ENCODE assay signal across 15 cellular contexts in genomic region chr12:122878780-122879612, GRCh38. TPM values are rescaled to one million over a fixed set of nuclear protein-coding genes. Genes with fewer than 3 reads are reported as not detected.
DNase-seq lines count a peak whose midpoint lies in the region; ATAC-seq, FAIRE-seq and TF ChIP-seq lines count a peak whose summit lies in the region.
"Had no signal": no experiment of that assay in that cellular context is flagged by ENCODE, and none has a peak within 500 bp of the region (broad histone marks: within the 10 kb centered on the region; RNA-seq: fewer than 3 reads in every experiment).

No MANE protein-coding gene starts in this region.

- no peak overlapping the region for H3K4me3 Mint-ChIP-seq in activated B cell treated with CpG ODN at 0.5 μM for 24 hours
- H3K4me3 Mint-ChIP-seq: dendritic cell treated with granulocyte-macrophage colony-stimulating factor and Interleukin-4, amounts not matched to agents 40 ng/mL and 50 ng/mL, for 4 days had no signal

- no peak overlapping the region for H2AFZ ChIP-seq in mesenchymal stem cell (ENCODE audit: low read depth, low read length)

- POLR2A ChIA-PET in activated B cell treated with CpG ODN at 0.5 μM for 24 hours (lab: Charles Lee), result interaction anchor here (0.5 to 4.4 kb wide), 5 partner anchors 8 to 16 kb away, joined by 3 to 35 read pairs (median 4); no protein-coding TSS in a partner anchor
- POLR2A ChIA-PET in HEK293T (lab: Yijun Ruan, JAX), result no interaction called here

- no peak for TF ChIP-seq POLR2A in spleen (IDR thresholded peaks at IDR 0.05)

- peak overlapping the region; percentile 46 for H3K27ac Mint-ChIP-seq in activated B cell treated with CpG ODN at 0.5 μM for 24 hours
- H3K27ac Mint-ChIP-seq: dendritic cell treated with granulocyte-macrophage colony-stimulating factor and Interleukin-4, amounts not matched to agents 40 ng/mL and 50 ng/mL, for 4 days had no signal

- no peak overlapping the region for H3K18ac ChIP-seq in mesenchymal stem cell (ENCODE audit: low read depth in 1 of 2, low read length in 2 of 2)

- ATAC-seq in activated CD4-positive, CD25-positive, alpha-beta regulatory T cell treated with anti-CD3 and anti-CD28 coated beads, Interleukin-2, amount 50 U/mL, for 24 hours, result no peak
- ATAC-seq in activated B cell treated with CpG ODN at 0.5 μM for 24 hours (ENCODE audit: low read depth) (no peak), pancreas (no peak)
- ATAC-seq: sciatic nerve had no signal

- H3K9me3 Mint-ChIP-seq in activated B cell treated with CpG ODN at 0.5 μM for 24 hours, result no peaks in the 10 kb centered on the region
- H3K9me3 Mint-ChIP-seq: dendritic cell treated with granulocyte-macrophage colony-stimulating factor and Interleukin-4, amounts not matched to agents 40 ng/mL and 50 ng/mL, for 4 days had no signal

- no peak overlapping the region for H4K8ac ChIP-seq in mesenchymal stem cell (ENCODE audit: low read length)

- no peak overlapping the region for H3K14ac ChIP-seq in mesenchymal stem cell (ENCODE audit: low read length in 2 of 2)

- no peak overlapping the region for H3K4me2 ChIP-seq in mesenchymal stem cell (ENCODE audit: low read length, poor library complexity, severe bottlenecking)

- no peaks in the 10 kb centered on the region for H3K27me3 ChIP-seq in mesenchymal stem cell (ENCODE audit: control insufficient read depth in 1 of 2, insufficient read depth in 1 of 2, low read length in 2 of 2)
- no peaks in the 10 kb centered on the region for H3K27me3 ChIP-seq in spleen (replicated peaks in 1 of 7)
- H3K27me3 ChIP-seq in pancreas, result no peaks in the 10 kb centered on the region

- no peak overlapping the region for H2BK120ac ChIP-seq in mesenchymal stem cell (ENCODE audit: low read depth, low read length)

- no peak for FAIRE-seq in pancreas (lab: Jason Lieb, UNC)

- H3K4me1 ChIP-seq in mesenchymal stem cell (ENCODE audit: control insufficient read depth, insufficient read depth, low read depth, low read length), result peaks cover 30% of the 10 kb centered on the region
- H3K4me1 ChIP-seq in spleen, result peaks cover 83 to 100% (median 100%) of the 10 kb centered on the region in 6 donors
- peaks cover 8 to 26% (median 14%) of the 10 kb centered on the region in 3 donors for H3K4me1 ChIP-seq in pancreas

- H3K9me3 ChIP-seq in mesenchymal stem cell (ENCODE audit: control insufficient read depth, low read length) (no peaks in the 10 kb centered on the region), spleen (no peaks in the 10 kb centered on the region), pancreas (no peaks in the 10 kb centered on the region)

- H3K36me3 ChIP-seq in mesenchymal stem cell (ENCODE audit: control insufficient read depth in 1 of 2, insufficient read depth in 2 of 2, low read depth in 1 of 2, low read length in 2 of 2) (peaks cover 0 to 4% of the 10 kb centered on the region in 2 experiments), spleen (peaks cover 0 to 40% (median 0%) of the 10 kb centered on the region in 6 donors), pancreas (no peaks in the 10 kb centered on the region)

- H2AK5ac ChIP-seq in mesenchymal stem cell (ENCODE audit: low read length, severe bottlenecking), result peak overlapping the region; percentile 16

- TF ChIP-seq CTCF in activated B cell treated with CpG ODN at 0.5 μM for 24 hours (IDR thresholded peaks at IDR 0.05) (no peak), spleen (IDR thresholded peaks at IDR 0.05 in 8 of 11, conservative IDR thresholded peaks at IDR 0.05 in 3 of 11) (no peak), pancreas (IDR thresholded peaks at IDR 0.05) (no peak)

- no peak overlapping the region for H2BK12ac ChIP-seq in mesenchymal stem cell (ENCODE audit: low read length in 2 of 2)

- H2BK5ac ChIP-seq in mesenchymal stem cell (ENCODE audit: low read depth, low read length, poor library complexity, severe bottlenecking), result no peak overlapping the region

- H3K27ac ChIP-seq in mesenchymal stem cell (ENCODE audit: low read length, poor library complexity, severe bottlenecking) (peak overlapping the region; percentile 15), spleen (peak overlapping the region in 7 of 8 donors; percentile 35 to 81 (median 71)), pancreas (no peak overlapping the region)

- 91% methylated on average over 16 of the region's 17 CpGs for WGBS in mesenchymal stem cell
- 73 to 86% (median 77%) methylated on average over 17 of the region's 17 CpGs for WGBS in spleen, 5 donors
- WGBS in pancreas, 2 donors, result 83 to 84% methylated on average over 17 of the region's 17 CpGs

- H4K91ac ChIP-seq in mesenchymal stem cell (ENCODE audit: low read length), result no peak overlapping the region

- H3K79me1 ChIP-seq in mesenchymal stem cell (replicated peaks; ENCODE audit: low read length, poor library complexity, severe bottlenecking), result peaks cover 10% of the 10 kb centered on the region

- H3K4ac ChIP-seq in mesenchymal stem cell (ENCODE audit: low read depth in 1 of 2, low read length in 2 of 2), result no peak overlapping the region

- peak overlapping the region; percentile 70 for H3K9ac ChIP-seq in mesenchymal stem cell (ENCODE audit: low read length)

- H3K36me3 Mint-ChIP-seq in activated B cell treated with CpG ODN at 0.5 μM for 24 hours (ENCODE audit: low read depth), result peaks cover 41% of the 10 kb centered on the region

- no peak overlapping the region for H2BK15ac ChIP-seq in mesenchymal stem cell (ENCODE audit: low read depth, poor library complexity, severe bottlenecking)

- CTCF ChIA-PET in activated B cell treated with CpG ODN at 0.5 μM for 24 hours (lab: Charles Lee) (interaction anchor here (1.2 to 2.9 kb wide), 4 partner anchors 8 to 359 kb away, joined by 3 to 17 read pairs (median 12); no protein-coding TSS in a partner anchor), HEK293T (lab: Yijun Ruan, JAX) (interaction anchor here (1.2 kb wide), 1 partner anchor 11 kb away, joined by 4 read pairs; no protein-coding TSS in a partner anchor)

- H3K23ac ChIP-seq in mesenchymal stem cell (ENCODE audit: low read length in 2 of 2), result no peak overlapping the region

- H3K4me1 Mint-ChIP-seq in activated B cell treated with CpG ODN at 0.5 μM for 24 hours, result peaks cover 98% of the 10 kb centered on the region

- no peaks in the 10 kb centered on the region for H3K27me3 Mint-ChIP-seq in activated B cell treated with CpG ODN at 0.5 μM for 24 hours

- intact Hi-C loops in activated B cell treated with CpG ODN at 0.5 μM for 24 hours (cut with micrococcal nuclease), result no loop called here
- intact Hi-C loops in spleen (cut with DNase I; ENCODE audit: low total_unique reads), result no loop called here
- intact Hi-C loops in pancreas (cut with DNase I), result no loop called here

- H3K4me3 ChIP-seq in mesenchymal stem cell (ENCODE audit: insufficient read depth in 1 of 2, low read depth in 1 of 2, low read length in 2 of 2) (no peak overlapping the region), spleen (peak overlapping the region in 1 of 8 donors; percentile 43), pancreas (no peak overlapping the region)

- peak; percentile 19 for DNase-seq in activated CD4-positive, CD25-positive, alpha-beta regulatory T cell treated with anti-CD3 and anti-CD28 coated beads, Interleukin-2, amount 50 U/mL, for 72 hours
- no peak for DNase-seq in activated B cell treated with CpG ODN at 0.5 μM for 24 hours
- DNase-seq in mesenchymal stem cell, result no peak
- DNase-seq in spleen, result no peak
- no peak for DNase-seq in EL
- no peak for DNase-seq in pancreas
- DNase-seq in HEK293T (ENCODE audit: extremely low spot score), result no peak
- DNase-seq: activated CD8-positive, alpha-beta memory T cell treated with anti-CD3 and anti-CD28 coated beads, Interleukin-2, amount 50 U/mL, for 4 hours; amniotic stem cell; NCI-H2029; NCI-H774; substantia nigra had no signal

TF ChIP-seq in HEK293T, 16 proteins besides CTCF, POLR2A, EP300 and RAD21:
- no peak for TF ChIP-seq HDGF (IDR thresholded peaks at IDR 0.05; ENCODE audit: borderline replicate concordance)

RNA-seq across cellular contexts. Expression of gene VPS37B, which starts 16.9 kb away (rescaled TPM):
- total RNA-seq in activated B cell treated with CpG ODN at 0.5 μM for 24 hours, result 51.4 and 54.1 TPM in 2 replicates
- 23.0 TPM for polyA plus RNA-seq in mesenchymal stem cell (2013, experiment 1 of 2)
- polyA plus RNA-seq in mesenchymal stem cell (2013, experiment 2 of 2), result 23.9 TPM
- 10 to 100 TPM; 43.4 to 67.5 (median 54.2) TPM for total RNA-seq in spleen
- 10 to 100 TPM; 24.8 to 42.7 (median 29.6) TPM for polyA plus RNA-seq in spleen
- total RNA-seq in pancreas, result 10 to 100 TPM; 13.5 to 20.2 (median 17.3) TPM
- 10 to 100 TPM; 27.4 to 30.1 TPM for polyA plus RNA-seq in pancreas

RNA-seq across cellular contexts. Expression of gene HIP1R, which starts 43.7 kb away (rescaled TPM):
- total RNA-seq in activated B cell treated with CpG ODN at 0.5 μM for 24 hours, result 132 and 154 TPM in 2 replicates
- polyA plus RNA-seq in mesenchymal stem cell (2013, experiment 1 of 2), result 4.6 TPM
- 5.0 TPM for polyA plus RNA-seq in mesenchymal stem cell (2013, experiment 2 of 2)
- 10 to 100 TPM; 40.3 to 65.2 (median 48.0) TPM for total RNA-seq in spleen
- 10 to 100 TPM; 42.2 to 65.9 (median 65.1) TPM for polyA plus RNA-seq in spleen
- 10 to 100 TPM; 41.0 to 96.3 (median 47.9) TPM for total RNA-seq in pancreas
- polyA plus RNA-seq in pancreas, result 100 to 1,000 TPM; 158 to 206 TPM

Comparison
In these comparisons a context has a peak if more than half of its experiments do, and no peak if none do; other contexts are left out.
1. H3K27ac ChIP-seq: peak in mesenchymal stem cell (single experiment) and spleen (7 of 8); none in pancreas (0 of 4).